In the genomic region with DNA sequence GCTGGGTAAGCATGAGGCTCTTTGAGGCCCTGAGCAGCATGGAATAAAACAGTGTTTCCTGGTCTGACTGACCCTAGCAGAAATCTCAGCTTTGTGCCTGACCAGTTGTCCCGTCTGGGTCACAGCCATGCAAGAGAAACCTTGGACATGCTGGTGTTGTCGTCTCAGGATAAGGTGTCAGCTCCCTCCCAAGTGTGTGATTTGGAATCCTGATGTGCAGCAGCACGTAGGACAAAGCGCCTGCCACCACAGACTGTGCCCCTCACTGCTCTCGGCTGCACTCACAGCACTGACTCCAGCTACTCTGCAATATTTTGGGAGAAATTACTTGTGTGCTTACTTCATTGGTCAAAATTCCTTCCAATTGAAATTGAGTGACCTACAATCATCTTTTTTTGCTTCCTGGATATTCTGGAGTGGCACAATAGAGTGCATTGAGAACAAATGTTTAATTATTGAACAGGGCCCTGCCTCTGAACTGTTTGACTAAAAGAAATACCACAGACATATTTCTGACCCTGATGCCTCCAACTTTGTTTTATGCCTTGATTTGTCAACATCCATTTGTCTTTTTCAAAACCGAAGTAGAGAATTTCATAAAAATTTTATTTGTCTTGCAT, we compare ENCODE assay signal across 21 cellular contexts.
DNase-seq lines count a peak whose midpoint lies in the region; ATAC-seq lines count a peak whose summit lies in the region.
"Had no signal": no experiment of that assay in that cellular context is flagged by ENCODE, and none has a peak within 500 bp of the region (broad histone marks: within the 10 kb centered on the region; RNA-seq: fewer than 3 reads in every experiment).

No MANE protein-coding gene starts in this region.

- H3K36me3 ChIP-seq in naive thymus-derived CD4-positive, alpha-beta T cell (ENCODE audit: control insufficient read depth in 2 of 3, insufficient read depth in 3 of 3, low read length in 3 of 3) = no peaks in the 10 kb centered on the region

- H3K9me3 Mint-ChIP-seq in activated naive CD4-positive, alpha-beta T cell treated with anti-CD3 and anti-CD28 coated beads for 36 hours = peaks cover 3% of the 10 kb centered on the region
- H3K9me3 Mint-ChIP-seq in activated naive CD8-positive, alpha-beta T cell treated with anti-CD3 and anti-CD28 coated beads for 36 hours = peaks cover 14% of the 10 kb centered on the region
- peaks cover 0 to 18% (median 7%) of the 10 kb centered on the region in 11 donors for H3K9me3 Mint-ChIP-seq in naive thymus-derived CD4-positive, alpha-beta T cell

- peak overlapping the region; percentile 12 for H3K27ac Mint-ChIP-seq in activated naive CD4-positive, alpha-beta T cell treated with anti-CD3 and anti-CD28 coated beads for 36 hours
- H3K27ac Mint-ChIP-seq in activated naive CD8-positive, alpha-beta T cell treated with anti-CD3 and anti-CD28 coated beads for 36 hours = peak overlapping the region; percentile 30
- H3K27ac Mint-ChIP-seq in naive thymus-derived CD4-positive, alpha-beta T cell = peak overlapping the region in 6 of 9 donors; percentile 47 to 93 (median 86)

- peaks cover 0 to 4% of the 10 kb centered on the region in 2 donors for H3K4me1 ChIP-seq in naive thymus-derived CD4-positive, alpha-beta T cell (ENCODE audit: control insufficient read depth in 2 of 2, insufficient read depth in 2 of 2, low read length in 2 of 2)

- H3K27ac ChIP-seq in naive thymus-derived CD4-positive, alpha-beta T cell (ENCODE audit: low read depth, low read length) = no peak overlapping the region
- H3K27ac ChIP-seq: 22Rv1, KMS-11 had no signal

- H3K36me3 Mint-ChIP-seq in activated naive CD4-positive, alpha-beta T cell treated with anti-CD3 and anti-CD28 coated beads for 36 hours (ENCODE audit: low read depth) = no peaks in the 10 kb centered on the region
- H3K36me3 Mint-ChIP-seq in activated naive CD8-positive, alpha-beta T cell treated with anti-CD3 and anti-CD28 coated beads for 36 hours = peaks cover 12% of the 10 kb centered on the region
- peaks cover 0 to 10% (median 7%) of the 10 kb centered on the region in 5 donors for H3K36me3 Mint-ChIP-seq in naive thymus-derived CD4-positive, alpha-beta T cell

- H3K4me1 Mint-ChIP-seq in activated naive CD4-positive, alpha-beta T cell treated with anti-CD3 and anti-CD28 coated beads for 36 hours (ENCODE audit: low read depth) = peaks cover 13% of the 10 kb centered on the region
- H3K4me1 Mint-ChIP-seq in activated naive CD8-positive, alpha-beta T cell treated with anti-CD3 and anti-CD28 coated beads for 36 hours = peaks cover 22% of the 10 kb centered on the region
- H3K4me1 Mint-ChIP-seq in naive thymus-derived CD4-positive, alpha-beta T cell = peaks cover 0 to 44% (median 24%) of the 10 kb centered on the region in 7 donors

- H3K27me3 ChIP-seq in naive thymus-derived CD4-positive, alpha-beta T cell (ENCODE audit: control insufficient read depth in 2 of 2, insufficient read depth in 2 of 2, low read length in 2 of 2) = no peaks in the 10 kb centered on the region

- no peak overlapping the region for H3K4me3 Mint-ChIP-seq in activated naive CD4-positive, alpha-beta T cell treated with anti-CD3 and anti-CD28 coated beads for 36 hours
- no peak overlapping the region for H3K4me3 Mint-ChIP-seq in activated naive CD8-positive, alpha-beta T cell treated with anti-CD3 and anti-CD28 coated beads for 36 hours
- H3K4me3 Mint-ChIP-seq in naive thymus-derived CD4-positive, alpha-beta T cell = peak overlapping the region in 3 of 10 donors; percentile 12 to 71 (median 23)

- POLR2A ChIA-PET in naive thymus-derived CD4-positive, alpha-beta T cell (lab: Charles Lee) = interaction anchor here (0.5 to 1.3 kb wide), 4 partner anchors 10 to 41 kb away, joined by 3 to 5 read pairs (median 4); no protein-coding TSS in a partner anchor

- H3K4me3 ChIP-seq in naive thymus-derived CD4-positive, alpha-beta T cell (ENCODE audit: low read length) = no peak overlapping the region

- intact Hi-C loops in activated naive CD4-positive, alpha-beta T cell treated with anti-CD3 and anti-CD28 coated beads for 36 hours (cut with micrococcal nuclease) = no loop called here
- intact Hi-C loops in naive thymus-derived CD4-positive, alpha-beta T cell (cut with micrococcal nuclease) = loop anchor here in 1 of 2 donors (2.0 kb wide), 1 partner anchor 18 kb away; no protein-coding TSS in a partner anchor
- intact Hi-C loops in sciatic nerve (cut with DNase I) = no loop called here

- DNase-seq in activated naive CD4-positive, alpha-beta T cell treated with anti-CD3 and anti-CD28 coated beads for 36 hours = no peak
- DNase-seq in activated naive CD4-positive, alpha-beta T cell (lab: John Stamatoyannopoulos, UW) = no peak
- no peak for DNase-seq in activated naive CD8-positive, alpha-beta T cell treated with anti-CD3 and anti-CD28 coated beads for 36 hours
- no peak for DNase-seq in naive thymus-derived CD4-positive, alpha-beta T cell
- no peak for DNase-seq in activated T-cell treated with anti-CD3 and anti-CD28 coated beads, Interleukin-2, amount 50 U/mL, for 1 hour
- DNase-seq in sciatic nerve (ENCODE audit: low spot score) (no peak), DMS79 (lab: John Stamatoyannopoulos, UW) (no peak)
- DNase-seq: AML-193, DMS 273 treated with DMSO at 0.1 percent for 48 hours, DND-41, IMR-90, NCI-H1105, NCI-H146, NCI-H2029, NCI-H226, NCI-H510A treated with DMSO at 0.1 percent for 48 hours, NCI-H748 treated with DMSO at 0.1 percent for 48 hours had no signal

- ATAC-seq in naive thymus-derived CD4-positive, alpha-beta T cell = no peak
- ATAC-seq in sciatic nerve (no peak), GM21737 (IDR thresholded peaks at IDR 0.05; ENCODE audit: unreplicated experiment) (no peak)
- ATAC-seq: SK-N-SH treated with all-trans-retinoic acid at 6 μM for 48 hours had no signal

- CTCF ChIA-PET in activated naive CD4-positive, alpha-beta T cell treated with anti-CD3 and anti-CD28 coated beads for 36 hours (lab: Charles Lee) = no interaction called here
- CTCF ChIA-PET in naive thymus-derived CD4-positive, alpha-beta T cell (lab: Charles Lee) = no interaction called here

- H3K9me3 ChIP-seq in naive thymus-derived CD4-positive, alpha-beta T cell (ENCODE audit: control insufficient read depth in 2 of 3, low read length in 3 of 3) = no peaks in the 10 kb centered on the region

- H3K27me3 Mint-ChIP-seq in activated naive CD4-positive, alpha-beta T cell treated with anti-CD3 and anti-CD28 coated beads for 36 hours (ENCODE audit: low read depth) = no peaks in the 10 kb centered on the region
- no peaks in the 10 kb centered on the region for H3K27me3 Mint-ChIP-seq in activated naive CD8-positive, alpha-beta T cell treated with anti-CD3 and anti-CD28 coated beads for 36 hours
- H3K27me3 Mint-ChIP-seq in naive thymus-derived CD4-positive, alpha-beta T cell = no peaks in the 10 kb centered on the region

Comparison
In these comparisons a context has a peak if more than half of its experiments do, and no peak if none do; other contexts are left out.
1. H3K27ac Mint-ChIP-seq: peak in every context shown above with its lines; median percentile 86 in naive thymus-derived CD4-positive, alpha-beta T cell; 30 in activated naive CD8-positive, alpha-beta T cell treated with anti-CD3 and anti-CD28 coated beads for 36 hours; 12 in activated naive CD4-positive, alpha-beta T cell treated with anti-CD3 and anti-CD28 coated beads for 36 hours.